30 cellular contexts compared by ENCODE assay signal in the genomic region with DNA sequence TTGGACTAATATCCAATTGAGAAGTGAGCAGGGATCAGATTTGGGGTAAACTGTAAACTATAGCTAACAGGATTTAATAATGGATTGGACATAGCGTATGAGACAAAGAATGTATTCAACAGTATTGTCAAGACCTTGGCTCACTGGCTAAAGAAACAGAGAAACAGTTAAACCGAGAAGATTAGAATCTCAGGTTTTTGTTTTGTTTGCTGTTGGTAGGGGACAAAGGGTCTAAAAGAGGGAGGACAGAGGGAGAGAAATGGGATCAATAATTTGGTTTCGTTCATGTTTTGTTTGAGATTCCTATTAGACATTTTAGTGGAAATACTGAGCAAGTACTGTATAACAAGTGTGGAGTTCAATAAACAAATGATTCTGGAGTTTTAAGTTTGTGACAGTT. TPM values are rescaled to one million over a fixed set of nuclear protein-coding genes. Genes with fewer than 3 reads are reported as not detected.
"Had no signal": no experiment of that assay in that cellular context is flagged by ENCODE, and none has a peak within 500 bp of the region (broad histone marks: within the 10 kb centered on the region; RNA-seq: fewer than 3 reads in every experiment).

No MANE protein-coding gene starts in this region.

- ATAC-seq: heart left ventricle; left colon; mucosa of descending colon; naive thymus-derived CD4-positive, alpha-beta T cell; natural killer cell treated with Interleukin-12 subunit alpha and Interleukin-12 subunit beta and Interleukin-15 and Interleukin-18, amount 100 ng/mL, for 72 hours; right cardiac atrium; sciatic nerve; stimulated activated naive B cell treated with anti-CD40 and anti-IgM and Interleukin-4, amounts not matched to agents 10 μg/mL and 1 μg/mL and 100 μg/mL, for 72 hours; stimulated activated naive CD8-positive, alpha-beta T cell treated with anti-CD3 and anti-CD28 coated beads, Interleukin-15, Interleukin-2, amounts not matched to agents 100 U/mL and 50 U/mL, for 24 hours; upper lobe of right lung had no signal

- H3K9me3 ChIP-seq: prostate gland, testis, thyroid gland, upper lobe of right lung had no signal

- H3K27ac ChIP-seq: heart left ventricle, left ventricle myocardium inferior, prostate gland, skin epidermis, stomach, testis, thyroid gland, upper lobe of right lung had no signal

- H3K4me1 ChIP-seq: heart left ventricle, left ventricle myocardium inferior, prostate gland, stomach, testis, thyroid gland, upper lobe of right lung had no signal

- FAIRE-seq: islet of Langerhans, urothelium cell line had no signal

- H3K27me3 ChIP-seq: heart left ventricle, stomach, testis, thyroid gland, upper lobe of right lung had no signal

- DNase-seq: heart left ventricle; hypothalamus; immature natural killer cell; kidney; left colon; left ventricle myocardium inferior; midbrain; mucosa of descending colon; naive thymus-derived CD4-positive, alpha-beta T cell; nucleus accumbens; retina; right cardiac atrium; stimulated activated CD4-positive, alpha-beta T cell treated with anti-CD3 and anti-CD28 coated beads, Interleukin-12 subunit alpha, Interleukin-12 subunit beta, amount 100 ng/mL, for 4 hours; stimulated activated CD4-positive, alpha-beta T cell treated with anti-CD3 and anti-CD28 coated beads, Interleukin-15, amount 100 ng/mL, for 24 hours; stimulated activated CD4-positive, alpha-beta T cell treated with anti-CD3 and anti-CD28 coated beads, Interleukin-2, amount 100 ng/mL, for 24 hours; stimulated activated CD4-positive, alpha-beta T cell treated with anti-CD3 and anti-CD28 coated beads, Interleukin-4, amount 100 ng/mL, for 1 hour; stimulated activated naive B cell treated with anti-CD40 and anti-IgM and Interleukin-4, amounts not matched to agents 10 μg/mL and 1 μg/mL and 100 μg/mL, for 72 hours; stimulated activated naive CD8-positive, alpha-beta T cell treated with anti-CD3 and anti-CD28 coated beads, Interleukin-15, Interleukin-2, amounts not matched to agents 100 U/mL and 50 U/mL, for 24 hours; stomach; testis; thyroid gland; trophoblast cell; upper lobe of right lung had no signal

- H3K36me3 ChIP-seq: heart left ventricle, left ventricle myocardium inferior, prostate gland, stomach, thyroid gland, upper lobe of right lung had no signal

- H3K4me3 ChIP-seq: heart left ventricle, left ventricle myocardium inferior, lung, mucosa of descending colon, prostate gland, skin epidermis, stomach, testis, thyroid gland, upper lobe of right lung had no signal

RNA-seq across cellular contexts. Expression of a gene that starts 28.6 kb away (rescaled TPM):
- total RNA-seq: natural killer cell treated with Interleukin-12 subunit alpha and Interleukin-12 subunit beta and Interleukin-15 and Interleukin-18, amount 100 ng/mL, for 72 hours had no signal
- polyA plus RNA-seq: immature natural killer cell had no signal
